In genomic region chr7:34787586-34787985, GRCh38 we compare ENCODE assay signal across 15 cellular contexts.
DNase-seq lines count a peak whose midpoint lies in the region.
"Had no signal": no experiment of that assay in that cellular context is flagged by ENCODE, and none has a peak within 500 bp of the region (broad histone marks: within the 10 kb centered on the region; RNA-seq: fewer than 3 reads in every experiment).

No MANE protein-coding gene starts in this region.

- no peaks in the 10 kb centered on the region for H3K36me3 Mint-ChIP-seq in activated T-helper 2 cell treated with anti-CD3 and anti-CD28 coated beads, Interferon-gamma antibody, Interleukin-2, Interleukin-4, amounts not matched to agents 10 μg/mL and 5 μg/mL and 100 μg/mL, durations not matched to agents 14 hours and 24 hours and 36 hours (ENCODE audit: low read depth)
- H3K36me3 Mint-ChIP-seq: CD14-positive monocyte had no signal

- intact Hi-C loops in activated T-helper 2 cell treated with anti-CD3 and anti-CD28 coated beads, Interferon-gamma antibody, Interleukin-2, Interleukin-4, amounts not matched to agents 10 μg/mL and 5 μg/mL and 100 μg/mL, durations not matched to agents 14 hours and 24 hours and 36 hours (cut with micrococcal nuclease): no loop called here

- no peak overlapping the region for H3K4me3 Mint-ChIP-seq in activated T-helper 2 cell treated with anti-CD3 and anti-CD28 coated beads, Interferon-gamma antibody, Interleukin-2, Interleukin-4, amounts not matched to agents 10 μg/mL and 5 μg/mL and 100 μg/mL, durations not matched to agents 14 hours and 24 hours and 36 hours (ENCODE audit: low read depth)
- H3K4me3 Mint-ChIP-seq: CD14-positive monocyte; CD4-positive, alpha-beta memory T cell; GM23338; H9 had no signal

- peak; percentile 7 for DNase-seq in NCI-H82 (lab: John Stamatoyannopoulos, UW)
- no peak for DNase-seq in NCI-H82 treated with DMSO at 0.1 percent for 48 hours (lab: John Stamatoyannopoulos, UW; ENCODE audit: unreplicated experiment)
- peak; percentile 23 for DNase-seq in NCI-H446 treated with DMSO at 0.1 percent for 48 hours (lab: John Stamatoyannopoulos, UW)
- peak; percentile 8 for DNase-seq in pons (ENCODE audit: low spot score)
- DNase-seq in activated T-helper 2 cell treated with anti-CD3 and anti-CD28 coated beads, Interferon-gamma antibody, Interleukin-2, Interleukin-4, amounts not matched to agents 10 μg/mL and 5 μg/mL and 100 μg/mL, durations not matched to agents 14 hours and 24 hours and 36 hours (ENCODE audit: low spot score): no peak
- no peak for DNase-seq in NCI-H1092 (lab: John Stamatoyannopoulos, UW)
- DNase-seq in activated CD8-positive, alpha-beta memory T cell treated with anti-CD3 and anti-CD28 coated beads for 24 hours: no peak
- DNase-seq: 8988T; CD4-positive, alpha-beta memory T cell; DMS53; DND-41; EL; H9 had no signal

- no peaks in the 10 kb centered on the region for H3K27me3 Mint-ChIP-seq in activated T-helper 2 cell treated with anti-CD3 and anti-CD28 coated beads, Interferon-gamma antibody, Interleukin-2, Interleukin-4, amounts not matched to agents 10 μg/mL and 5 μg/mL and 100 μg/mL, durations not matched to agents 14 hours and 24 hours and 36 hours (ENCODE audit: low read depth)

- no peaks in the 10 kb centered on the region for H3K4me1 Mint-ChIP-seq in activated T-helper 2 cell treated with anti-CD3 and anti-CD28 coated beads, Interferon-gamma antibody, Interleukin-2, Interleukin-4, amounts not matched to agents 10 μg/mL and 5 μg/mL and 100 μg/mL, durations not matched to agents 14 hours and 24 hours and 36 hours (ENCODE audit: low read depth)
- H3K4me1 Mint-ChIP-seq: CD14-positive monocyte; CD4-positive, alpha-beta memory T cell; GM23338; H9 had no signal

- peaks cover 14% of the 10 kb centered on the region for H3K9me3 Mint-ChIP-seq in activated T-helper 2 cell treated with anti-CD3 and anti-CD28 coated beads, Interferon-gamma antibody, Interleukin-2, Interleukin-4, amounts not matched to agents 10 μg/mL and 5 μg/mL and 100 μg/mL, durations not matched to agents 14 hours and 24 hours and 36 hours

- H3K27ac Mint-ChIP-seq in activated T-helper 2 cell treated with anti-CD3 and anti-CD28 coated beads, Interferon-gamma antibody, Interleukin-2, Interleukin-4, amounts not matched to agents 10 μg/mL and 5 μg/mL and 100 μg/mL, durations not matched to agents 14 hours and 24 hours and 36 hours: no peak overlapping the region
- H3K27ac Mint-ChIP-seq: CD14-positive monocyte; CD4-positive, alpha-beta memory T cell; GM23338; H9 had no signal

Comparison
In these comparisons a context has a peak if more than half of its experiments do, and no peak if none do; other contexts are left out.
1. DNase-seq: peak in NCI-H82 (single experiment), NCI-H446 treated with DMSO at 0.1 percent for 48 hours (single experiment) and pons (single experiment); none in NCI-H82 treated with DMSO at 0.1 percent for 48 hours (single experiment), activated T-helper 2 cell treated with anti-CD3 and anti-CD28 coated beads, Interferon-gamma antibody, Interleukin-2, Interleukin-4, amounts not matched to agents 10 μg/mL and 5 μg/mL and 100 μg/mL, durations not matched to agents 14 hours and 24 hours and 36 hours (single experiment), NCI-H1092 (single experiment) and activated CD8-positive, alpha-beta memory T cell treated with anti-CD3 and anti-CD28 coated beads for 24 hours (single experiment).